Comparison of ENCODE assay signal across 9 cellular contexts in genomic region chr14:68807148-68807600, GRCh38. TPM values are rescaled to one million over a fixed set of nuclear protein-coding genes. Genes with fewer than 3 reads are reported as not detected.
DNase-seq lines count a peak whose midpoint lies in the region; ATAC-seq and TF ChIP-seq lines count a peak whose summit lies in the region.
"Had no signal": no experiment of that assay in that cellular context is flagged by ENCODE, and none has a peak within 500 bp of the region (broad histone marks: within the 10 kb centered on the region; RNA-seq: fewer than 3 reads in every experiment).

No MANE protein-coding gene starts in this region.

- peaks cover 15% of the 10 kb centered on the region for H3K4me1 Mint-ChIP-seq in activated T-helper 1 cell treated with anti-CD3 and anti-CD28 coated beads, Interleukin-12 subunit alpha, Interleukin-12 subunit beta, Interleukin-2, Interleukin-4 antibody, amounts not matched to agents 30 ng/mL and 10 ng/mL and 1 ng/mL, durations not matched to agents 14 hours and 24 hours and 36 hours (ENCODE audit: low read depth)

- no peaks in the 10 kb centered on the region for H3K27me3 ChIP-seq in esophagus squamous epithelium

- H3K9me3 Mint-ChIP-seq in activated T-helper 1 cell treated with anti-CD3 and anti-CD28 coated beads, Interleukin-12 subunit alpha, Interleukin-12 subunit beta, Interleukin-2, Interleukin-4 antibody, amounts not matched to agents 30 ng/mL and 10 ng/mL and 1 ng/mL, durations not matched to agents 14 hours and 24 hours and 36 hours, result peaks cover 22% of the 10 kb centered on the region

- H3K36me3 Mint-ChIP-seq in activated T-helper 1 cell treated with anti-CD3 and anti-CD28 coated beads, Interleukin-12 subunit alpha, Interleukin-12 subunit beta, Interleukin-2, Interleukin-4 antibody, amounts not matched to agents 30 ng/mL and 10 ng/mL and 1 ng/mL, durations not matched to agents 14 hours and 24 hours and 36 hours (ENCODE audit: low read depth), result peaks cover 5% of the 10 kb centered on the region

- H3K27me3 Mint-ChIP-seq in activated T-helper 1 cell treated with anti-CD3 and anti-CD28 coated beads, Interleukin-12 subunit alpha, Interleukin-12 subunit beta, Interleukin-2, Interleukin-4 antibody, amounts not matched to agents 30 ng/mL and 10 ng/mL and 1 ng/mL, durations not matched to agents 14 hours and 24 hours and 36 hours (ENCODE audit: insufficient read depth), result peaks cover 4% of the 10 kb centered on the region

- ATAC-seq in omental fat pad (ENCODE audit: low FRiP score), result peak; percentile 49
- ATAC-seq in HG03108 (IDR thresholded peaks at IDR 0.05; ENCODE audit: unreplicated experiment), result no peak

- WGBS in esophagus squamous epithelium, 2 donors, result 33 to 37% methylated on average over 5 to 8 of the region's 10 CpGs

- H3K4me3 Mint-ChIP-seq in activated T-helper 1 cell treated with anti-CD3 and anti-CD28 coated beads, Interleukin-12 subunit alpha, Interleukin-12 subunit beta, Interleukin-2, Interleukin-4 antibody, amounts not matched to agents 30 ng/mL and 10 ng/mL and 1 ng/mL, durations not matched to agents 14 hours and 24 hours and 36 hours, result no peak overlapping the region

- no peaks in the 10 kb centered on the region for H3K36me3 ChIP-seq in esophagus squamous epithelium

- TF ChIP-seq CTCF in esophagus squamous epithelium (IDR thresholded peaks at IDR 0.05), result no peak
- TF ChIP-seq CTCF in omental fat pad (IDR thresholded peaks at IDR 0.05), result no peak

- TF ChIP-seq POLR2A in esophagus squamous epithelium (IDR thresholded peaks at IDR 0.05), result no peak

- no peaks in the 10 kb centered on the region for H3K9me3 ChIP-seq in esophagus squamous epithelium

- H3K27ac Mint-ChIP-seq in activated T-helper 1 cell treated with anti-CD3 and anti-CD28 coated beads, Interleukin-12 subunit alpha, Interleukin-12 subunit beta, Interleukin-2, Interleukin-4 antibody, amounts not matched to agents 30 ng/mL and 10 ng/mL and 1 ng/mL, durations not matched to agents 14 hours and 24 hours and 36 hours, result no peak overlapping the region

- H3K4me3 ChIP-seq in esophagus squamous epithelium, result no peak overlapping the region

- peak; percentile 42 for DNase-seq in DMS153 (lab: John Stamatoyannopoulos, UW)
- no peak for DNase-seq in DMS153 treated with DMSO at 0.1 percent for 48 hours (lab: John Stamatoyannopoulos, UW; ENCODE audit: unreplicated experiment)
- peak; percentile 74 to 89 for DNase-seq in SHP77 (lab: John Stamatoyannopoulos, UW)
- no peak for DNase-seq in esophagus squamous epithelium (lab: John Stamatoyannopoulos, UW)
- DNase-seq in omental fat pad (ENCODE audit: low spot score), result no peak
- no peak for DNase-seq in SK-N-DZ (ENCODE audit: low spot score)
- no peak for DNase-seq in activated T-helper 1 cell treated with anti-CD3 and anti-CD28 coated beads, Interleukin-12 subunit alpha, Interleukin-12 subunit beta, Interleukin-2, Interleukin-4 antibody, amounts not matched to agents 30 ng/mL and 10 ng/mL and 1 ng/mL, durations not matched to agents 14 hours and 24 hours and 36 hours (ENCODE audit: low spot score)

- H3K4me1 ChIP-seq in esophagus squamous epithelium, result peaks cover 24 to 68% (median 24%) of the 10 kb centered on the region in 3 donors

- intact Hi-C loops in esophagus squamous epithelium (cut with DNase I), result no loop called here
- intact Hi-C loops in activated T-helper 1 cell treated with anti-CD3 and anti-CD28 coated beads, Interleukin-12 subunit alpha, Interleukin-12 subunit beta, Interleukin-2, Interleukin-4 antibody, amounts not matched to agents 30 ng/mL and 10 ng/mL and 1 ng/mL, durations not matched to agents 14 hours and 24 hours and 36 hours (cut with micrococcal nuclease), result no loop called here

- H3K27ac ChIP-seq in esophagus squamous epithelium, result peak overlapping the region; percentile 69 to 89 (median 84)
- H3K27ac ChIP-seq: 22Rv1 had no signal

RNA-seq across cellular contexts. Expression of gene ZFP36L1, which starts 14.3 kb away (rescaled TPM):
- total RNA-seq in esophagus squamous epithelium, result 100 to 1,000 TPM in 3 of 4 donors, 10 to 100 TPM in 1; 75.4 to 364 (median 152) TPM
- 100 to 1,000 TPM; 363 to 395 (median 384) TPM for total RNA-seq in omental fat pad
- polyA plus RNA-seq in SK-N-DZ (2014; cell fraction: cytosol; rRNA removed), result 1.4 and 3.7 TPM in 2 replicates
- polyA plus RNA-seq in SK-N-DZ (2014; cell fraction: nucleus; rRNA removed), result 0.45 and 0.78 TPM in 2 replicates
- total RNA-seq in activated T-helper 1 cell treated with anti-CD3 and anti-CD28 coated beads, Interleukin-12 subunit alpha, Interleukin-12 subunit beta, Interleukin-2, Interleukin-4 antibody, amounts not matched to agents 30 ng/mL and 10 ng/mL and 1 ng/mL, durations not matched to agents 14 hours and 24 hours and 36 hours, result 149 and 156 TPM in 2 replicates

Comparison
In these comparisons a context has a peak if more than half of its experiments do, and no peak if none do; other contexts are left out.
1. DNase-seq: peak in DMS153 (single experiment) and SHP77 (2 of 2); none in DMS153 treated with DMSO at 0.1 percent for 48 hours (single experiment), esophagus squamous epithelium (single experiment), omental fat pad (single experiment), SK-N-DZ (single experiment) and activated T-helper 1 cell treated with anti-CD3 and anti-CD28 coated beads, Interleukin-12 subunit alpha, Interleukin-12 subunit beta, Interleukin-2, Interleukin-4 antibody, amounts not matched to agents 30 ng/mL and 10 ng/mL and 1 ng/mL, durations not matched to agents 14 hours and 24 hours and 36 hours (single experiment).